ENCODE assay signal across 36 cellular contexts in the genomic region with DNA sequence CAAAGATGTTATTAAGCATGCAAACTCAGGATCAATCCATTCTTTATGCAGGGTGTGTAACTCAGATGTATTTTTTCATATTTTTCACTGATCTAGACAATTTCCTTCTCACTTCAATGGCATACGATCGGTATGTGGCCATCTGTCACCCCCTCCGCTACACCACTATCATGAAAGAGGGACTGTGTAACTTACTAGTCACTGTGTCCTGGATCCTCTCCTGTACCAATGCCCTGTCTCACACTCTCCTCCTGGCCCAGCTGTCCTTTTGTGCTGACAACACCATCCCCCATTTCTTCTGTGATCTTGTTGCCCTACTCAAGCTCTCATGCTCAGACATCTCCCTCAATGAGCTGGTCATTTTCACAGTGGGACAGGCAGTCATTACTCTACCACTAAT. TPM values are rescaled to one million over a fixed set of nuclear protein-coding genes. Genes with fewer than 3 reads are reported as not detected.
"Had no signal": no experiment of that assay in that cellular context is flagged by ENCODE, and none has a peak within 500 bp of the region (broad histone marks: within the 10 kb centered on the region; RNA-seq: fewer than 3 reads in every experiment).

No MANE protein-coding gene starts in this region.

- FAIRE-seq: astrocyte, bronchial epithelial cell had no signal

- DNase-seq: activated effector memory CD4-positive, alpha-beta T cell treated with anti-CD3 and anti-CD28 coated beads, Interleukin-2, amount 50 U/mL, for 16 hours; activated effector memory CD4-positive, alpha-beta T cell treated with Interleukin-2 at 50 U/mL for 16 hours; activated gamma-delta T cell; activated gamma-delta T cell treated with Interleukin-2 at 50 U/mL for 16 hours; activated naive CD4-positive, alpha-beta T cell; activated naive CD4-positive, alpha-beta T cell treated with anti-CD3 and anti-CD28 coated beads for 36 hours; activated naive CD4-positive, alpha-beta T cell treated with anti-CD3 and anti-CD28 coated beads, Interleukin-2, amount 10 ng/mL, durations not matched to agents 7 days and 5 days; activated naive CD4-positive, alpha-beta T cell treated with anti-CD3 and anti-CD28 coated beads, Interleukin-2, amount 50 U/mL, for 16 hours; activated naive CD4-positive, alpha-beta T cell treated with Interleukin-2 at 50 U/mL for 16 hours; activated naive CD8-positive, alpha-beta T cell treated with anti-CD3 and anti-CD28 coated beads for 36 hours; activated naive CD8-positive, alpha-beta T cell treated with anti-CD3 and anti-CD28 coated beads, Interleukin-2, amount 10 ng/mL, durations not matched to agents 7 days and 5 days; activated naive CD8-positive, alpha-beta T cell treated with anti-CD3 and anti-CD28 coated beads, Interleukin-2, amount 50 U/mL, for 24 hours; activated T-cell treated with anti-CD3 and anti-CD28 coated beads, Interleukin-2, amount 50 U/mL, for 1 hour; activated T-cell treated with anti-CD3 and anti-CD28 coated beads, Interleukin-2, amount 50 U/mL, for 24 hours; activated T-cell treated with anti-CD3 and anti-CD28 coated beads, Interleukin-2, amount 50 U/mL, for 4 hours; activated T-cell treated with anti-CD3 and anti-CD28 coated beads, Interleukin-2, amount 50 U/mL, for 48 hours; activated T-cell treated with anti-CD3 and anti-CD28 coated beads, Interleukin-2, amount 50 U/mL, for 72 hours; adrenal gland; amniotic stem cell; amygdala; anterior cingulate cortex; aorta; body of pancreas; brain microvascular endothelial cell; central memory CD4-positive, alpha-beta T cell had no signal

RNA-seq across cellular contexts. Expression of a gene that starts 0.4 kb away (rescaled TPM):
- total RNA-seq: activated naive CD4-positive, alpha-beta T cell treated with anti-CD3 and anti-CD28 coated beads for 36 hours; activated naive CD8-positive, alpha-beta T cell treated with anti-CD3 and anti-CD28 coated beads for 36 hours; activated T-cell treated with anti-CD3 and anti-CD28 coated beads, Interleukin-2, amount 50 U/mL, for 4 hours; activated T-helper 1 cell treated with anti-CD3 and anti-CD28 coated beads, Interleukin-12 subunit alpha, Interleukin-12 subunit beta, Interleukin-2, Interleukin-4 antibody, amounts not matched to agents 30 ng/mL and 10 ng/mL and 1 ng/mL, durations not matched to agents 14 hours and 24 hours and 36 hours; activated T-helper 17 cell treated with anti-CD3 and anti-CD28 coated beads, Interleukin-2, amount 50 U/mL, for 72 hours; activated T-helper 2 cell treated with anti-CD3 and anti-CD28 coated beads, Interferon-gamma antibody, Interleukin-2, Interleukin-4, amounts not matched to agents 10 μg/mL and 5 μg/mL and 100 μg/mL, durations not matched to agents 14 hours and 24 hours and 36 hours; adrenal gland; aorta; ascending aorta; astrocyte; body of pancreas; breast epithelium; bronchial epithelial cell; cardiac muscle cell; cardiac septum; chondrocyte had no signal

RNA-seq across cellular contexts. Expression of a gene that starts 7.7 kb away (rescaled TPM):
- total RNA-seq: activated naive CD4-positive, alpha-beta T cell treated with anti-CD3 and anti-CD28 coated beads for 36 hours; activated naive CD4-positive, alpha-beta T cell treated with anti-CD3 and anti-CD28 coated beads, Interleukin-2, amount 50 U/mL, for 72 hours; activated naive CD8-positive, alpha-beta T cell treated with anti-CD3 and anti-CD28 coated beads for 36 hours; activated naive CD8-positive, alpha-beta T cell treated with anti-CD3 and anti-CD28 coated beads, Interleukin-2, amount 10 ng/mL, durations not matched to agents 7 days and 5 days; activated T-cell treated with anti-CD3 and anti-CD28 coated beads, Interleukin-2, amount 50 U/mL, for 4 hours; activated T-cell treated with anti-CD3 and anti-CD28 coated beads, Interleukin-2, amount 50 U/mL, for 72 hours; activated T-helper 1 cell treated with anti-CD3 and anti-CD28 coated beads, Interleukin-12 subunit alpha, Interleukin-12 subunit beta, Interleukin-2, Interleukin-4 antibody, amounts not matched to agents 30 ng/mL and 10 ng/mL and 1 ng/mL, durations not matched to agents 14 hours and 24 hours and 36 hours; activated T-helper 17 cell treated with anti-CD3 and anti-CD28 coated beads, Interleukin-2, amount 50 U/mL, for 72 hours; activated T-helper 2 cell treated with anti-CD3 and anti-CD28 coated beads, Interferon-gamma antibody, Interleukin-2, Interleukin-4, amounts not matched to agents 10 μg/mL and 5 μg/mL and 100 μg/mL, durations not matched to agents 14 hours and 24 hours and 36 hours; adrenal gland; aorta; ascending aorta; astrocyte; body of pancreas; breast epithelium; bronchial epithelial cell; cardiac muscle cell; cardiac septum; chondrocyte had no signal

RNA-seq across cellular contexts. Expression of a gene that starts 8.8 kb away (rescaled TPM):
- total RNA-seq: activated naive CD4-positive, alpha-beta T cell treated with anti-CD3 and anti-CD28 coated beads for 36 hours; activated naive CD8-positive, alpha-beta T cell treated with anti-CD3 and anti-CD28 coated beads, Interleukin-2, amount 10 ng/mL, durations not matched to agents 7 days and 5 days; activated T-cell treated with anti-CD3 and anti-CD28 coated beads, Interleukin-2, amount 50 U/mL, for 4 hours; activated T-cell treated with anti-CD3 and anti-CD28 coated beads, Interleukin-2, amount 50 U/mL, for 72 hours; activated T-helper 1 cell treated with anti-CD3 and anti-CD28 coated beads, Interleukin-12 subunit alpha, Interleukin-12 subunit beta, Interleukin-2, Interleukin-4 antibody, amounts not matched to agents 30 ng/mL and 10 ng/mL and 1 ng/mL, durations not matched to agents 14 hours and 24 hours and 36 hours; activated T-helper 17 cell treated with anti-CD3 and anti-CD28 coated beads, Interleukin-2, amount 50 U/mL, for 72 hours; activated T-helper 2 cell treated with anti-CD3 and anti-CD28 coated beads, Interferon-gamma antibody, Interleukin-2, Interleukin-4, amounts not matched to agents 10 μg/mL and 5 μg/mL and 100 μg/mL, durations not matched to agents 14 hours and 24 hours and 36 hours; adrenal gland; aorta; ascending aorta; astrocyte; body of pancreas; breast epithelium; bronchial epithelial cell; cardiac muscle cell; cardiac septum; chondrocyte had no signal

RNA-seq across cellular contexts. Expression of a gene that starts 33.5 kb away (rescaled TPM):
- total RNA-seq: activated naive CD4-positive, alpha-beta T cell treated with anti-CD3 and anti-CD28 coated beads for 36 hours; activated naive CD4-positive, alpha-beta T cell treated with anti-CD3 and anti-CD28 coated beads, Interleukin-2, amount 50 U/mL, for 72 hours; activated naive CD8-positive, alpha-beta T cell treated with anti-CD3 and anti-CD28 coated beads for 36 hours; activated T-cell treated with anti-CD3 and anti-CD28 coated beads, Interleukin-2, amount 50 U/mL, for 4 hours; activated T-cell treated with anti-CD3 and anti-CD28 coated beads, Interleukin-2, amount 50 U/mL, for 72 hours; activated T-helper 1 cell treated with anti-CD3 and anti-CD28 coated beads, Interleukin-12 subunit alpha, Interleukin-12 subunit beta, Interleukin-2, Interleukin-4 antibody, amounts not matched to agents 30 ng/mL and 10 ng/mL and 1 ng/mL, durations not matched to agents 14 hours and 24 hours and 36 hours; activated T-helper 2 cell treated with anti-CD3 and anti-CD28 coated beads, Interferon-gamma antibody, Interleukin-2, Interleukin-4, amounts not matched to agents 10 μg/mL and 5 μg/mL and 100 μg/mL, durations not matched to agents 14 hours and 24 hours and 36 hours; adrenal gland; aorta; ascending aorta; astrocyte; body of pancreas; bronchial epithelial cell; cardiac muscle cell; cardiac septum; chondrocyte had no signal

RNA-seq across cellular contexts. Expression of a gene that starts 41.6 kb away (rescaled TPM):
- total RNA-seq: activated naive CD4-positive, alpha-beta T cell treated with anti-CD3 and anti-CD28 coated beads for 36 hours; activated naive CD4-positive, alpha-beta T cell treated with anti-CD3 and anti-CD28 coated beads, Interleukin-2, amount 50 U/mL, for 72 hours; activated naive CD8-positive, alpha-beta T cell treated with anti-CD3 and anti-CD28 coated beads for 36 hours; activated naive CD8-positive, alpha-beta T cell treated with anti-CD3 and anti-CD28 coated beads, Interleukin-2, amount 10 ng/mL, durations not matched to agents 7 days and 5 days; activated T-cell treated with anti-CD3 and anti-CD28 coated beads, Interleukin-2, amount 50 U/mL, for 4 hours; activated T-cell treated with anti-CD3 and anti-CD28 coated beads, Interleukin-2, amount 50 U/mL, for 72 hours; activated T-helper 1 cell treated with anti-CD3 and anti-CD28 coated beads, Interleukin-12 subunit alpha, Interleukin-12 subunit beta, Interleukin-2, Interleukin-4 antibody, amounts not matched to agents 30 ng/mL and 10 ng/mL and 1 ng/mL, durations not matched to agents 14 hours and 24 hours and 36 hours; activated T-helper 17 cell treated with anti-CD3 and anti-CD28 coated beads, Interleukin-2, amount 50 U/mL, for 72 hours; activated T-helper 2 cell treated with anti-CD3 and anti-CD28 coated beads, Interferon-gamma antibody, Interleukin-2, Interleukin-4, amounts not matched to agents 10 μg/mL and 5 μg/mL and 100 μg/mL, durations not matched to agents 14 hours and 24 hours and 36 hours; adrenal gland; aorta; ascending aorta; astrocyte; body of pancreas; breast epithelium; bronchial epithelial cell; cardiac muscle cell; cardiac septum; chondrocyte had no signal
